Comparison of ENCODE assay signal across 1 cellular context in the genomic region with DNA sequence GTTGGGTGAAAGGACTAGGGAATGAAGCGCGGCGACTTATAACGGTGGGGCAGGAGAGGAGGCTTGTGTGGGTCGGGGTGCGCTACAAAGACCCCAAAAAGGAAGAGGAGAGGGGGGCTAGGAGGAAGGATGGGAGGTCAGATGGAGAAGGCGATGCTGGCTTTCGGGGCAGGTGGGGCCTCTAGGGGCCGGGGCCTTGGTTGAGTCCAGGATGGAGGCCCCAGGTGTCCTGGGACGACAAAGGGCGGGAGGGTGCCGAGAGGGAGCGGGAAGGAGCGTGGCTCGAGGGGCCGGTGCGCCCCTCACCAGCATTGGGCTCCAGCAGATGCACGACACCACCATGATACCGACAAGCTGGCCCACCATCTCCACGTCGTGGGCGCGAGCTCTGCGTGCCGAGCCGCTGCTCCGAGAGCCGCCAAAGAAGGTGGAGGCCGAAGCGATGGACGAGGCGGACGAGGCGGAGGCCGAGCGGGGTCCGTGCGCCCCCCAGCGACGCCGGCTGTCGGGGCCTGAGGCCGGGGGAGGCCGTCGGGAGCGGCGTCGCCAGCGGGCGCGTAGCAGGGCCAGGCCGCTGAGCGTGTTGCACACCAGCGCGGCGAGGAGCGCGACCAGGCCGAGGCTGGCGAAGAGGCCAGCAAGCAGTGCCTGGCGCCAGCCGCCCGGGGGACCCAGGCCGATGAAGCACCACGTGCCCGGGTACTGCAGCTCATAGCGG.
TF ChIP-seq lines count a peak whose summit lies in the region.

No MANE protein-coding gene starts in this region.

TF ChIP-seq in GM12878, 131 proteins besides CTCF, POLR2A, EP300 and RAD21:
- TF ChIP-seq ZZZ3 (IDR thresholded peaks at IDR 0.05; ENCODE audit: control insufficient read depth, insufficient read length, low read depth) (no peak), MYB (IDR thresholded peaks at IDR 0.05; ENCODE audit: borderline replicate concordance, low read depth, low read length) (no peak), ASH2L (IDR thresholded peaks at IDR 0.05; ENCODE audit: borderline replicate concordance, low read depth) (no peak), TARDBP (IDR thresholded peaks at IDR 0.05; ENCODE audit: borderline replicate concordance) (no peak), EZH2 (IDR thresholded peaks at IDR 0.05; ENCODE audit: borderline replicate concordance, control insufficient read depth, low read depth, low read length) (no peak), RBBP5 (conservative IDR thresholded peaks at IDR 0.05) (no peak), HDGF (IDR thresholded peaks at IDR 0.05) (no peak), FOXK2 (IDR thresholded peaks at IDR 0.05) (no peak), CBX3 (IDR thresholded peaks at IDR 0.05; ENCODE audit: borderline replicate concordance, low read depth) (no peak), MYC (IDR thresholded peaks at IDR 0.05; ENCODE audit: insufficient read depth, insufficient read length, insufficient replicate concordance, low read length, severe bottlenecking) (no peak), IRF4 (IDR thresholded peaks at IDR 0.05; ENCODE audit: low read depth, low read length) (no peak), ESRRA (IDR thresholded peaks at IDR 0.05; ENCODE audit: low read length) (no peak), CHD4 (IDR thresholded peaks at IDR 0.05) (no peak), CBFB (IDR thresholded peaks at IDR 0.05; ENCODE audit: low read depth) (no peak)
- TF ChIP-seq, protein P1, sequence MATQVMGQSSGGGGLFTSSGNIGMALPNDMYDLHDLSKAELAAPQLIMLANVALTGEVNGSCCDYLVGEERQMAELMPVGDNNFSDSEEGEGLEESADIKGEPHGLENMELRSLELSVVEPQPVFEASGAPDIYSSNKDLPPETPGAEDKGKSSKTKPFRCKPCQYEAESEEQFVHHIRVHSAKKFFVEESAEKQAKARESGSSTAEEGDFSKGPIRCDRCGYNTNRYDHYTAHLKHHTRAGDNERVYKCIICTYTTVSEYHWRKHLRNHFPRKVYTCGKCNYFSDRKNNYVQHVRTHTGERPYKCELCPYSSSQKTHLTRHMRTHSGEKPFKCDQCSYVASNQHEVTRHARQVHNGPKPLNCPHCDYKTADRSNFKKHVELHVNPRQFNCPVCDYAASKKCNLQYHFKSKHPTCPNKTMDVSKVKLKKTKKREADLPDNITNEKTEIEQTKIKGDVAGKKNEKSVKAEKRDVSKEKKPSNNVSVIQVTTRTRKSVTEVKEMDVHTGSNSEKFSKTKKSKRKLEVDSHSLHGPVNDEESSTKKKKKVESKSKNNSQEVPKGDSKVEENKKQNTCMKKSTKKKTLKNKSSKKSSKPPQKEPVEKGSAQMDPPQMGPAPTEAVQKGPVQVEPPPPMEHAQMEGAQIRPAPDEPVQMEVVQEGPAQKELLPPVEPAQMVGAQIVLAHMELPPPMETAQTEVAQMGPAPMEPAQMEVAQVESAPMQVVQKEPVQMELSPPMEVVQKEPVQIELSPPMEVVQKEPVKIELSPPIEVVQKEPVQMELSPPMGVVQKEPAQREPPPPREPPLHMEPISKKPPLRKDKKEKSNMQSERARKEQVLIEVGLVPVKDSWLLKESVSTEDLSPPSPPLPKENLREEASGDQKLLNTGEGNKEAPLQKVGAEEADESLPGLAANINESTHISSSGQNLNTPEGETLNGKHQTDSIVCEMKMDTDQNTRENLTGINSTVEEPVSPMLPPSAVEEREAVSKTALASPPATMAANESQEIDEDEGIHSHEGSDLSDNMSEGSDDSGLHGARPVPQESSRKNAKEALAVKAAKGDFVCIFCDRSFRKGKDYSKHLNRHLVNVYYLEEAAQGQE (IDR thresholded peaks at IDR 0.05; ENCODE audit: low read depth, low read length) = no peak
- TF ChIP-seq, protein P2, sequence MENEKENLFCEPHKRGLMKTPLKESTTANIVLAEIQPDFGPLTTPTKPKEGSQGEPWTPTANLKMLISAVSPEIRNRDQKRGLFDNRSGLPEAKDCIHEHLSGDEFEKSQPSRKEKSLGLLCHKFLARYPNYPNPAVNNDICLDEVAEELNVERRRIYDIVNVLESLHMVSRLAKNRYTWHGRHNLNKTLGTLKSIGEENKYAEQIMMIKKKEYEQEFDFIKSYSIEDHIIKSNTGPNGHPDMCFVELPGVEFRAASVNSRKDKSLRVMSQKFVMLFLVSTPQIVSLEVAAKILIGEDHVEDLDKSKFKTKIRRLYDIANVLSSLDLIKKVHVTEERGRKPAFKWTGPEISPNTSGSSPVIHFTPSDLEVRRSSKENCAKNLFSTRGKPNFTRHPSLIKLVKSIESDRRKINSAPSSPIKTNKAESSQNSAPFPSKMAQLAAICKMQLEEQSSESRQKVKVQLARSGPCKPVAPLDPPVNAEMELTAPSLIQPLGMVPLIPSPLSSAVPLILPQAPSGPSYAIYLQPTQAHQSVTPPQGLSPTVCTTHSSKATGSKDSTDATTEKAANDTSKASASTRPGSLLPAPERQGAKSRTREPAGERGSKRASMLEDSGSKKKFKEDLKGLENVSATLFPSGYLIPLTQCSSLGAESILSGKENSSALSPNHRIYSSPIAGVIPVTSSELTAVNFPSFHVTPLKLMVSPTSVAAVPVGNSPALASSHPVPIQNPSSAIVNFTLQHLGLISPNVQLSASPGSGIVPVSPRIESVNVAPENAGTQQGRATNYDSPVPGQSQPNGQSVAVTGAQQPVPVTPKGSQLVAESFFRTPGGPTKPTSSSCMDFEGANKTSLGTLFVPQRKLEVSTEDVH (IDR thresholded peaks at IDR 0.05; ENCODE audit: low read depth, partially characterized antibody) = no peak
